ENCODE assay signal across 8 cellular contexts in the genomic region with DNA sequence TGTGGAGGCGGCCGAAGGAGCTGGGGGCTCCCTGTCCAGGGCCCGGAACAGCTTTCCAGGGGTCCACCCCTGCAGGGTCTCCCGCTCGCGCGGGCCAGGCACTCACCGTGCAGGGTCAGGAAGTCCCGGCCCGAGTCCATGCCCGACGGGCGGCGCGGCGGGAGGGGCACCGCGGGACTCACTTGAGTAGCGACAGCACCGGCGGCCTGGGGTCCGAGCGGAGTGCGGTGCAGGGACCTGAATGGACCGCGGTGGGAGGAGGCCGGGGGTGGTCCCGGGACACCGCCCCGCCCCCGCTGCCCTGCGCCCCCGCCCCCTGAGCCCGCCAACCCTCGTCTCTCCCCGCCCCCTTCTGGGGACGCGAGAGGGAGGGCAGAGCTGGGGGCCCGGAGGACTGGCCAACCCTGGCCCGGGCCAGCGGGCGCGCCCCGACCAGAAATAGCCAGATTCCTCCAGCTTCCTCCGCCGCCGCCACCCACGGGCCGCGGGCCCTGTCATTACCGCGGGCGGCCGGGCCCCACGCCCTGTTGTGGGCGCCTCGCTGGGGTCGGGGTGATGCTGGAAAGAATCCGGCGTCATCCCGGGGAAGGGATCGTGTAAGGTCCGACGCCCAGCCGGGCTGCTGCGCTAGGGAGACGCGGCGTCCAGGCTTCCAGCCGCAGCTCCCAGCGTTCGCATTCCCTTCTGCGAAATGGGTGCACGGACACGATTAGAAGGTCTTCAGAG. TPM values are rescaled to one million over a fixed set of nuclear protein-coding genes. Genes with fewer than 3 reads are reported as not detected.
A peak's percentile ranks its signal among the peaks of the same experiment; 100 is the strongest.
DNase-seq lines count a peak whose midpoint lies in the region; ATAC-seq and TF ChIP-seq lines count a peak whose summit lies in the region.

A gene (minus strand): TSS at position 243 of the 726 bp plus-strand sequence. CDS start 103 bp downstream, at position 140.

- no peaks in the 10 kb centered on the region for H3K9me3 Mint-ChIP-seq in Caco-2 (ENCODE audit: unreplicated experiment)

- no peaks in the 10 kb centered on the region for H3K36me3 Mint-ChIP-seq in Caco-2 (ENCODE audit: insufficient read depth, unreplicated experiment)

- peak within 1 kb of the TSS; percentile 63 for H3K27ac Mint-ChIP-seq in Caco-2 (ENCODE audit: unreplicated experiment)

- peaks cover 18% of the 10 kb centered on the region for H3K4me1 Mint-ChIP-seq in Caco-2 (ENCODE audit: low read depth, unreplicated experiment)

- H3K9me3 ChIP-seq in Caco-2 (no peaks in the 10 kb centered on the region), iPS-15b (ENCODE audit: control insufficient read depth, insufficient read depth, low read length) (no peaks in the 10 kb centered on the region)

- H3K27me3 ChIP-seq in Caco-2 (replicated peaks; ENCODE audit: control insufficient read depth, insufficient read depth, low read length) (no peaks in the 10 kb centered on the region), iPS-15b (ENCODE audit: control insufficient read depth, insufficient read depth, low read length) (peaks cover 66% of the 10 kb centered on the region)

- no peak for DNase-seq in Caco-2
- DNase-seq in SK-N-DZ (ENCODE audit: low spot score), result peak; percentile 43
- DNase-seq in caudate nucleus (lab: John Stamatoyannopoulos, UW), result peak in 35 of 61 donors; percentile 18 to 79 (median 44)
- no peak for DNase-seq in retinal pigment epithelial cell (ENCODE audit: low read depth)
- DNase-seq in NCI-H1436 (lab: John Stamatoyannopoulos, UW), result no peak

- no peak within 1 kb of the TSS for H3K4me3 ChIP-seq in Caco-2 (ENCODE audit: low read depth, low read length)
- peak within 1 kb of the TSS; percentile 82 for H3K4me3 ChIP-seq in iPS-15b (ENCODE audit: low read depth, low read length)
- H3K4me3 ChIP-seq in retinal pigment epithelial cell (ENCODE audit: low read length), result peak within 1 kb of the TSS; percentile 56

- no peak for ATAC-seq in GM19324 (IDR thresholded peaks at IDR 0.05; ENCODE audit: low FRiP score, unreplicated experiment)
- ATAC-seq in GM21367 (IDR thresholded peaks at IDR 0.05; ENCODE audit: unreplicated experiment), result no peak

- H3K4me1 ChIP-seq in Caco-2 (peaks cover 24% of the 10 kb centered on the region), iPS-15b (ENCODE audit: control insufficient read depth, insufficient read depth, low read length) (peaks cover 5% of the 10 kb centered on the region)

- intact Hi-C loops in Caco-2 (cut with micrococcal nuclease; ENCODE audit: unreplicated experiment), result no loop called here

- peak within 1 kb of the TSS; percentile 47 for H3K9ac ChIP-seq in iPS-15b (ENCODE audit: low read depth, low read length)

- BruUV-seq in Caco-2 (replicated peaks; lab: Mats Ljungman, UMichigan), result no TSS peak

- POLR2A ChIA-PET in Caco-2 (lab: Charles Lee), result no interaction called here

- no peaks in the 10 kb centered on the region for H3K27me3 Mint-ChIP-seq in Caco-2 (ENCODE audit: insufficient read depth, unreplicated experiment)

- H3K36me3 ChIP-seq in Caco-2 (ENCODE audit: control insufficient read depth, insufficient read depth, low read length) (no peaks in the 10 kb centered on the region), iPS-15b (ENCODE audit: control insufficient read depth, insufficient read depth, low read length) (no peaks in the 10 kb centered on the region)

- CTCF ChIA-PET in Caco-2 (lab: Charles Lee), result interaction anchor here (1.2 kb wide), 1 partner anchor 55 kb away, joined by 6 read pairs; no protein-coding TSS in a partner anchor

- H3K27ac ChIP-seq in caudate nucleus (ENCODE audit: low read depth, low read length), result peak within 1 kb of the TSS; percentile 91

- TF ChIP-seq CTCF in Caco-2 (IDR thresholded peaks at IDR 0.05; ENCODE audit: insufficient read depth in 1 of 2, low read depth in 1 of 2, low read length in 1 of 2, severe bottlenecking in 1 of 2, unreplicated experiment in 1 of 2), result no peak
- TF ChIP-seq CTCF in retinal pigment epithelial cell (conservative IDR thresholded peaks at IDR 0.05; ENCODE audit: low read depth, low read length), result no peak

- no peak within 1 kb of the TSS for H3K4me3 Mint-ChIP-seq in Caco-2 (ENCODE audit: unreplicated experiment)

RNA-seq across cellular contexts. Expression of the gene that starts here (rescaled TPM):
- total RNA-seq in Caco-2 (2022), result 7.9 and 9.7 TPM in 2 replicates
- 3.2 and 8.4 TPM in 2 replicates for polyA plus RNA-seq in SK-N-DZ (2014; cell fraction: cytosol; rRNA removed)
- 4.4 and 7.0 TPM in 2 replicates for polyA plus RNA-seq in SK-N-DZ (2014; cell fraction: nucleus; rRNA removed)

Comparison
In these comparisons a context has a peak if more than half of its experiments do, and no peak if none do; other contexts are left out.
1. DNase-seq: peak in SK-N-DZ (single experiment) and caudate nucleus (35 of 61); none in Caco-2 (0 of 2), retinal pigment epithelial cell (single experiment) and NCI-H1436 (single experiment).